Comparison of ENCODE assay signal across 9 cellular contexts in genomic region chr22:29040385-29041275, GRCh38. TPM values are rescaled to one million over a fixed set of nuclear protein-coding genes. Genes with fewer than 3 reads are reported as not detected.
DNase-seq lines count a peak whose midpoint lies in the region; ATAC-seq and TF ChIP-seq lines count a peak whose summit lies in the region.
"Had no signal": no experiment of that assay in that cellular context is flagged by ENCODE, and none has a peak within 500 bp of the region (broad histone marks: within the 10 kb centered on the region; RNA-seq: fewer than 3 reads in every experiment).

No MANE protein-coding gene starts in this region.

- CTCF ChIA-PET in OCI-LY7 (lab: Charles Lee; ENCODE audit: unreplicated experiment) = no interaction called here

- H3K27ac ChIP-seq in OCI-LY7 (ENCODE audit: low read depth, low read length, poor library complexity, severe bottlenecking) = no peak overlapping the region
- peak overlapping the region; percentile 63 for H3K27ac ChIP-seq in fibroblast of lung (ENCODE audit: insufficient read depth, low read length)
- H3K27ac ChIP-seq in neural cell (ENCODE audit: low read length) = no peak overlapping the region

- H3K79me2 ChIP-seq in OCI-LY7 (ENCODE audit: insufficient read depth, low read depth, low read length) (no peaks in the 10 kb centered on the region), fibroblast of lung (ENCODE audit: control insufficient read depth, insufficient read depth, low read length) (no peaks in the 10 kb centered on the region), neural cell (replicated peaks; ENCODE audit: insufficient read depth, low read length) (no peaks in the 10 kb centered on the region)

- H3K4me3 ChIP-seq in OCI-LY7 (ENCODE audit: low read depth, low read length, poor library complexity, severe bottlenecking) (no peak overlapping the region), fibroblast of lung (replicated peaks in 1 of 4; ENCODE audit: control extremely low read depth in 1 of 4, insufficient read depth in 1 of 4, low read depth in 3 of 4, low read length in 4 of 4) (no peak overlapping the region), neural cell (ENCODE audit: low read length) (no peak overlapping the region)

- H3F3A ChIP-seq in neural cell (ENCODE audit: insufficient read depth, low read length, poor library complexity, severe bottlenecking) = no peaks in the 10 kb centered on the region

- no peak for TF ChIP-seq EP300 in neural cell (conservative IDR thresholded peaks at IDR 0.05; ENCODE audit: poor library complexity, severe bottlenecking)

- no peaks in the 10 kb centered on the region for H3K27me3 ChIP-seq in fibroblast of lung (ENCODE audit: control insufficient read depth, insufficient read depth, low read length)
- H3K27me3 ChIP-seq in neural cell (ENCODE audit: insufficient read depth, low read depth, low read length) = no peaks in the 10 kb centered on the region

- H3K4me2 ChIP-seq in OCI-LY7 (ENCODE audit: low read length) = no peak overlapping the region
- peak overlapping the region; percentile 63 for H3K4me2 ChIP-seq in fibroblast of lung (ENCODE audit: extremely low read depth, insufficient read depth, low read length)
- H3K4me2 ChIP-seq in neural cell (ENCODE audit: low read length) = no peak overlapping the region

- H3K36me3 ChIP-seq in OCI-LY7 (ENCODE audit: insufficient read depth, low read length) = no peaks in the 10 kb centered on the region
- H3K36me3 ChIP-seq in fibroblast of lung (ENCODE audit: control insufficient read depth, insufficient read depth, low read length) = no peaks in the 10 kb centered on the region
- no peaks in the 10 kb centered on the region for H3K36me3 ChIP-seq in neural cell (ENCODE audit: insufficient read depth, low read length)

- POLR2A ChIA-PET in OCI-LY7 (lab: Charles Lee) = interaction anchor here (1.0 kb wide), 1 partner anchor 193 kb away, joined by 3 read pairs; no protein-coding TSS in a partner anchor

- H3K9me3 ChIP-seq in OCI-LY7 (ENCODE audit: low read length) = no peaks in the 10 kb centered on the region
- H3K9me3 ChIP-seq in fibroblast of lung (ENCODE audit: control insufficient read depth, insufficient read depth, low read depth, low read length) = no peaks in the 10 kb centered on the region
- no peaks in the 10 kb centered on the region for H3K9me3 ChIP-seq in neural cell (ENCODE audit: low read length)

- H3K9me2 ChIP-seq in OCI-LY7 (ENCODE audit: insufficient read depth, low read length) (no peaks in the 10 kb centered on the region), neural cell (ENCODE audit: insufficient read depth, low read length) (no peaks in the 10 kb centered on the region)

- TF ChIP-seq CTCF in OCI-LY7 (conservative IDR thresholded peaks at IDR 0.05; ENCODE audit: low read length) (peak; percentile 99), fibroblast of lung (conservative IDR thresholded peaks at IDR 0.05 in 1 of 2, IDR thresholded peaks at IDR 0.05 in 1 of 2; ENCODE audit: low read depth in 1 of 2, low read length in 2 of 2) (peak; percentile 95 to 98), neural cell (IDR thresholded peaks at IDR 0.05; ENCODE audit: poor library complexity, severe bottlenecking) (peak; percentile 96)

- DNase-seq in COLO829 (ENCODE audit: low spot score) (peak; percentile 72), HT1080 (ENCODE audit: low read depth) (peak; percentile 76), OCI-LY7 (ENCODE audit: low spot score) (peak; percentile 76), fibroblast of lung (ENCODE audit: low read depth in 2 of 2) (peak; percentile 86 to 93)
- peak; percentile 55 for DNase-seq in activated T-cell treated with anti-CD3 and anti-CD28 coated beads, Interleukin-2, amount 50 U/mL, for 1 hour
- peak; percentile 43 to 61 for DNase-seq in stimulated activated naive CD8-positive, alpha-beta T cell treated with anti-CD3 and anti-CD28 coated beads, Interleukin-15, amount 100 ng/mL, for 72 hours

- peak; percentile 97 for TF ChIP-seq RAD21 in neural cell (conservative IDR thresholded peaks at IDR 0.05)

- H3K9ac ChIP-seq in fibroblast of lung (ENCODE audit: insufficient read depth, low read length) (no peak overlapping the region), neural cell (ENCODE audit: low read length) (no peak overlapping the region)

- peaks cover 22% of the 10 kb centered on the region for H3K27me3 Mint-ChIP-seq in stimulated activated naive CD8-positive, alpha-beta T cell treated with anti-CD3 and anti-CD28 coated beads, Interleukin-15, amount 100 ng/mL, for 72 hours

- intact Hi-C loops in OCI-LY7 (cut with micrococcal nuclease; ENCODE audit: unreplicated experiment) = loop anchor here (1.0 to 5.0 kb wide), 3 partner anchors 185 to 440 kb away; no protein-coding TSS in a partner anchor

- H3K27ac Mint-ChIP-seq in stimulated activated naive CD8-positive, alpha-beta T cell treated with anti-CD3 and anti-CD28 coated beads, Interleukin-15, amount 100 ng/mL, for 72 hours = no peak overlapping the region

- H2AFZ ChIP-seq in OCI-LY7 (ENCODE audit: low read length) = no peak overlapping the region
- peak overlapping the region; percentile 43 for H2AFZ ChIP-seq in fibroblast of lung (ENCODE audit: low read length)
- H2AFZ ChIP-seq in neural cell (ENCODE audit: low read depth, low read length) = no peak overlapping the region

- H3K9me3 Mint-ChIP-seq in stimulated activated naive CD8-positive, alpha-beta T cell treated with anti-CD3 and anti-CD28 coated beads, Interleukin-15, amount 100 ng/mL, for 72 hours = no peaks in the 10 kb centered on the region

- BruUV-seq in OCI-LY7 (replicated peaks; lab: Mats Ljungman, UMichigan) = no TSS peak

- no peak overlapping the region for H3K4me3 Mint-ChIP-seq in stimulated activated naive CD8-positive, alpha-beta T cell treated with anti-CD3 and anti-CD28 coated beads, Interleukin-15, amount 100 ng/mL, for 72 hours

- H4K20me1 ChIP-seq in OCI-LY7 (ENCODE audit: insufficient read depth, low read length) (no peaks in the 10 kb centered on the region; the same call in 1 of the 2 replicates), fibroblast of lung (ENCODE audit: control insufficient read depth, extremely low read depth, insufficient read depth, low read length) (no peaks in the 10 kb centered on the region), neural cell (ENCODE audit: insufficient read depth) (no peaks in the 10 kb centered on the region)

- H3K4me1 ChIP-seq in OCI-LY7 (ENCODE audit: insufficient read depth, low read length, poor library complexity, severe bottlenecking) (no peaks in the 10 kb centered on the region), fibroblast of lung (ENCODE audit: control insufficient read depth, extremely low read depth, insufficient read depth, low read length) (peaks cover 9% of the 10 kb centered on the region)

- ATAC-seq in stimulated activated naive CD8-positive, alpha-beta T cell treated with anti-CD3 and anti-CD28 coated beads, Interleukin-15, amount 100 ng/mL, for 72 hours = peak; percentile 67
- ATAC-seq in GM21825 (IDR thresholded peaks at IDR 0.05; ENCODE audit: unreplicated experiment) = no peak

- no peaks in the 10 kb centered on the region for H3K4me1 Mint-ChIP-seq in stimulated activated naive CD8-positive, alpha-beta T cell treated with anti-CD3 and anti-CD28 coated beads, Interleukin-15, amount 100 ng/mL, for 72 hours

TF ChIP-seq in neural cell, 6 proteins besides CTCF, POLR2A, EP300 and RAD21:
- no peak for TF ChIP-seq TAF1 (IDR thresholded peaks at IDR 0.05; ENCODE audit: low read depth)
- peak; percentile 98 for TF ChIP-seq SMC3 (conservative IDR thresholded peaks at IDR 0.05; ENCODE audit: poor library complexity)
- no peak for TF ChIP-seq REST (IDR thresholded peaks at IDR 0.05; ENCODE audit: borderline replicate concordance)
TF ChIP-seq in neural cell: peak in this region for 1.

RNA-seq across cellular contexts. Expression of gene C22orf31, which starts 21.0 kb away (rescaled TPM):
- not detected in 2 replicates for total RNA-seq in HT1080 (2014; rRNA removed; shearing (Covaris generic))
- not detected in 2 replicates for polyA plus RNA-seq in HT1080 (2015; cell fraction: cytosol; rRNA removed)
- polyA plus RNA-seq in HT1080 (2015; cell fraction: nucleus; rRNA removed) = not detected in 2 replicates
- total RNA-seq in OCI-LY7 (2014; rRNA removed; shearing (Covaris generic)) = not detected in 2 replicates
- total RNA-seq in OCI-LY7 (2022) (not detected in 2 replicates), fibroblast of lung (0.17 TPM in 1 of 2 replicates, not detected in the other)
- polyA plus RNA-seq in fibroblast of lung (0.14 TPM in 1 of 2 replicates, not detected in the other), neural cell (not detected in 2 replicates)
- not detected in 2 replicates for polyA plus RNA-seq in fibroblast of lung (2012)
- polyA minus RNA-seq in fibroblast of lung (ENCODE audit: low replicate concordance) (not detected in 2 replicates), neural cell (not detected in 2 replicates)
- total RNA-seq: T-helper 2 cell treated with Interferon-gamma antibody and Interleukin-4, amounts not matched to agents 100 ng/mL and 5 ng/mL, for 36 hours had no signal

RNA-seq across cellular contexts. Expression of gene KREMEN1, which starts 32.2 kb away (rescaled TPM):
- total RNA-seq in HT1080 (2014; rRNA removed; shearing (Covaris generic)) = 0.92 and 2.7 TPM in 2 replicates
- polyA plus RNA-seq in HT1080 (2015; cell fraction: cytosol; rRNA removed) = 3.3 and 4.3 TPM in 2 replicates
- 1.9 and 3.5 TPM in 2 replicates for polyA plus RNA-seq in HT1080 (2015; cell fraction: nucleus; rRNA removed)
- total RNA-seq in OCI-LY7 (2014; rRNA removed; shearing (Covaris generic)) = not detected in 2 replicates
- total RNA-seq in OCI-LY7 (2022) = not detected in 2 replicates
- 6.4 and 12.9 TPM in 2 replicates for total RNA-seq in fibroblast of lung
- polyA plus RNA-seq in fibroblast of lung = 7.0 and 13.5 TPM in 2 replicates
- 8.9 and 16.6 TPM in 2 replicates for polyA plus RNA-seq in fibroblast of lung (2012)
- 18.4 and 44.1 TPM in 2 replicates for polyA minus RNA-seq in fibroblast of lung (ENCODE audit: low replicate concordance)
- polyA plus RNA-seq in neural cell = 2.8 and 3.3 TPM in 2 replicates
- 3.2 TPM in 2 replicates for polyA minus RNA-seq in neural cell
